ENCODE assay signal across 10 cellular contexts in the genomic region with DNA sequence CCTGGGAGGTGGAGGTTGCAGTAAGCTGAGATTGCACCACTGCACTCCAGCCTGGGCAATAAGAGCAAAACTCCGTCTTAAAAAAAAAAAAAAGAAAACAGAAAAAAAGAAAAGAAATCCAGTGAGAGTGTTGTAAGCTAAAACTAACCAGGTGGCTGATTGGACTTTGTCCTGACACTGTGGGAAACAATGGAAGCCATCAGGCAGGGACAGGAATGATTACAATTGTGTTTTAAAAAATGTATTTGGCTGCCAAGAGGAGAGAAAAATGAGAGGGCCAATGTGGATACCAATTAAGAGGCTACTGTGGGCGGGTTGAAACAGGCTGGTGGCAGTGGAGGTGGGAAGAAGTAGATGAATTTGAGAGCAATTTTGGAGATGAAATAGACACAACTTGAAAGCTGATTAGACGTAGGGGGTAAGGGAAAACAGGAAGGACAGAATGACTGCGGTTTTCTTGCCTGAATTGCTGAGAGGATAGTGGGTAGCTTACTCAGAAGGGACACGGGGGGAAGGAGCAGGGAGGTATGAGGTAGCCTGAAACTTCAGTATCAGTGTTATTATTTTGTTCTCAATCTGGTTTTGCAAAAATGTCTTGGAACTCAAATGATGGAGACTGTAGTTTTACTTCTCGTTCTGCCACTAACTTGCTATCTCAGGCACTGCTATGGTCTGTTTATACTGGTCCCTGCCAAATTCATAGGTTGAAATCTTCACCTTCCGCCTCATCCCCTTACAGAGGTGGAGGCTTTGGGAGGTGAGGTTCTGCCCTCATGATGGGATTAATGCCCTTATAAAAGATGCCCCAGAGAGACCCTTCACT. TPM values are rescaled to one million over a fixed set of nuclear protein-coding genes. Genes with fewer than 3 reads are reported as not detected.
DNase-seq lines count a peak whose midpoint lies in the region; FAIRE-seq and TF ChIP-seq lines count a peak whose summit lies in the region.
"Had no signal": no experiment of that assay in that cellular context is flagged by ENCODE, and none has a peak within 500 bp of the region (broad histone marks: within the 10 kb centered on the region; RNA-seq: fewer than 3 reads in every experiment).

No MANE protein-coding gene starts in this region.

- no peaks in the 10 kb centered on the region for H3K79me2 ChIP-seq in astrocyte (ENCODE audit: insufficient read depth, low read length)

- peak; percentile 50 for DNase-seq in activated naive CD4-positive, alpha-beta T cell treated with anti-CD3 and anti-CD28 coated beads for 36 hours
- DNase-seq in activated naive CD4-positive, alpha-beta T cell treated with anti-CD3 and anti-CD28 coated beads, Interleukin-2, amount 50 U/mL, for 16 hours = no peak
- DNase-seq in NCI-H2081 treated with DMSO at 0.1 percent for 48 hours (lab: John Stamatoyannopoulos, UW) (peak; percentile 15), astrocyte (ENCODE audit: low read depth) (peak; percentile 35), stomach (no peak), NAMALWA (ENCODE audit: low spot score) (no peak), HCEC 1CT (no peak), lower leg skin (ENCODE audit: low spot score in 2 of 2) (no peak)
- DNase-seq: adrenal gland had no signal

- H3K27me3 Mint-ChIP-seq in activated naive CD4-positive, alpha-beta T cell treated with anti-CD3 and anti-CD28 coated beads for 36 hours (ENCODE audit: low read depth) = no peaks in the 10 kb centered on the region
- H3K27me3 Mint-ChIP-seq in astrocyte (ENCODE audit: low read depth, unreplicated experiment) = peaks cover 13% of the 10 kb centered on the region

- FAIRE-seq in astrocyte (lab: Jason Lieb, UNC) = no peak

- no peak overlapping the region for H3K9ac ChIP-seq in astrocyte (ENCODE audit: low read length)

- H3K4me2 ChIP-seq in astrocyte (ENCODE audit: low read length) = no peak overlapping the region

- H3K9me3 Mint-ChIP-seq in activated naive CD4-positive, alpha-beta T cell treated with anti-CD3 and anti-CD28 coated beads for 36 hours = no peaks in the 10 kb centered on the region
- H3K9me3 Mint-ChIP-seq in astrocyte (ENCODE audit: unreplicated experiment) = no peaks in the 10 kb centered on the region

- no peaks in the 10 kb centered on the region for H4K20me1 ChIP-seq in astrocyte (ENCODE audit: insufficient read depth, low read length)

- no peaks in the 10 kb centered on the region for H3K36me3 Mint-ChIP-seq in activated naive CD4-positive, alpha-beta T cell treated with anti-CD3 and anti-CD28 coated beads for 36 hours (ENCODE audit: low read depth)
- H3K36me3 Mint-ChIP-seq in astrocyte (ENCODE audit: low read depth, unreplicated experiment) = no peaks in the 10 kb centered on the region

- peaks cover 59% of the 10 kb centered on the region for H3K4me1 Mint-ChIP-seq in activated naive CD4-positive, alpha-beta T cell treated with anti-CD3 and anti-CD28 coated beads for 36 hours (ENCODE audit: low read depth)
- H3K4me1 Mint-ChIP-seq in astrocyte (ENCODE audit: low read depth, unreplicated experiment) = peaks cover 7% of the 10 kb centered on the region

- CTCF ChIA-PET in activated naive CD4-positive, alpha-beta T cell treated with anti-CD3 and anti-CD28 coated beads for 36 hours (lab: Charles Lee) = interaction anchor here (0.6 to 1.8 kb wide), 11 partner anchors 11 to 70 kb away, joined by 3 to 7 read pairs (median 4); no protein-coding TSS in a partner anchor

- no peaks in the 10 kb centered on the region for H3K27me3 ChIP-seq in astrocyte (ENCODE audit: insufficient read depth, low read length)
- H3K27me3 ChIP-seq in stomach = no peaks in the 10 kb centered on the region
- H3K27me3 ChIP-seq: adrenal gland had no signal

- no peaks in the 10 kb centered on the region for H3K9me3 ChIP-seq in astrocyte (ENCODE audit: insufficient read depth, low read depth, low read length)
- H3K9me3 ChIP-seq in stomach = no peaks in the 10 kb centered on the region
- H3K9me3 ChIP-seq: adrenal gland had no signal

- no peak for TF ChIP-seq POLR2A in stomach (IDR thresholded peaks at IDR 0.05)
- TF ChIP-seq POLR2A in lower leg skin (IDR thresholded peaks at IDR 0.05) = no peak

- H3K27ac ChIP-seq in astrocyte (ENCODE audit: low read depth, low read length) = no peak overlapping the region
- H3K27ac ChIP-seq in stomach = peak overlapping the region in 3 of 5 donors; percentile 5 to 44 (median 16)
- H3K27ac ChIP-seq: adrenal gland had no signal

- H2AFZ ChIP-seq in astrocyte (ENCODE audit: low read depth, low read length) = peak overlapping the region; percentile 8

- intact Hi-C loops in activated naive CD4-positive, alpha-beta T cell treated with anti-CD3 and anti-CD28 coated beads for 36 hours (cut with micrococcal nuclease) = no loop called here
- intact Hi-C loops in stomach (cut with DNase I; ENCODE audit: low total_unique reads) (loop anchor here (10.0 kb wide), 1 partner anchor 125 kb away; no protein-coding TSS in a partner anchor), lower leg skin (cut with DNase I; ENCODE audit: low total_unique reads) (no loop called here)

- no peak overlapping the region for H3K4me3 ChIP-seq in astrocyte (ENCODE audit: insufficient read depth, low read depth, low read length)
- no peak overlapping the region for H3K4me3 ChIP-seq in stomach
- H3K4me3 ChIP-seq in lower leg skin (ENCODE audit: low read depth, poor library complexity, severe bottlenecking) = no peak overlapping the region
- H3K4me3 ChIP-seq: adrenal gland had no signal

- H3K4me3 Mint-ChIP-seq in activated naive CD4-positive, alpha-beta T cell treated with anti-CD3 and anti-CD28 coated beads for 36 hours = peak overlapping the region; percentile 25
- no peak overlapping the region for H3K4me3 Mint-ChIP-seq in astrocyte (ENCODE audit: unreplicated experiment)

- H3K4me1 ChIP-seq in astrocyte (ENCODE audit: insufficient read depth, low read length) (no peaks in the 10 kb centered on the region), stomach (peaks cover 0 to 16% (median 4%) of the 10 kb centered on the region in 4 donors)
- H3K4me1 ChIP-seq: adrenal gland had no signal

- WGBS in stomach, 5 donors = 26 to 41% (median 35%) methylated on average over 7 of the region's 7 CpGs
- WGBS in lower leg skin, 2 donors = 54 to 60% methylated on average over 7 of the region's 7 CpGs

- H3K27ac Mint-ChIP-seq in activated naive CD4-positive, alpha-beta T cell treated with anti-CD3 and anti-CD28 coated beads for 36 hours = peak overlapping the region; percentile 76
- H3K27ac Mint-ChIP-seq in astrocyte (ENCODE audit: unreplicated experiment) = no peak overlapping the region

- no peak for TF ChIP-seq EP300 in stomach (IDR thresholded peaks at IDR 0.05)

- TF ChIP-seq CTCF in astrocyte (IDR thresholded peaks at IDR 0.05; ENCODE audit: insufficient read depth, low read depth, low read length) (no peak), stomach (IDR thresholded peaks at IDR 0.05) (no peak), lower leg skin (IDR thresholded peaks at IDR 0.05) (no peak)

- H3K36me3 ChIP-seq in astrocyte (ENCODE audit: insufficient read depth, low read length) (no peaks in the 10 kb centered on the region), stomach (no peaks in the 10 kb centered on the region)
- H3K36me3 ChIP-seq: adrenal gland had no signal

RNA-seq across cellular contexts. Expression of a gene that starts 45.6 kb away (rescaled TPM):
- not detected for total RNA-seq in activated naive CD4-positive, alpha-beta T cell treated with anti-CD3 and anti-CD28 coated beads for 36 hours
- total RNA-seq in astrocyte (2.8 and 3.4 TPM in 2 replicates), stomach (not detected), lower leg skin (1 to 10 TPM in 2 of 4 donors, under 1 TPM in 2; 0.27 to 1.9 (median 1.3) TPM)
- under 1 TPM in 1 of 3 donors, not detected in 2; 0.31 TPM for polyA plus RNA-seq in stomach
- total RNA-seq: adrenal gland, mesenteric fat pad had no signal
- polyA plus RNA-seq: adrenal gland had no signal

Comparison
In these comparisons a context has a peak if more than half of its experiments do, and no peak if none do; other contexts are left out.
1. DNase-seq: peak in activated naive CD4-positive, alpha-beta T cell treated with anti-CD3 and anti-CD28 coated beads for 36 hours (single experiment), NCI-H2081 treated with DMSO at 0.1 percent for 48 hours (single experiment) and astrocyte (single experiment); none in activated naive CD4-positive, alpha-beta T cell treated with anti-CD3 and anti-CD28 coated beads, Interleukin-2, amount 50 U/mL, for 16 hours (single experiment), stomach (single experiment), NAMALWA (single experiment), HCEC 1CT (single experiment) and lower leg skin (0 of 2).